ENCODE assay signal across 1 cellular context in genomic region chr2:109632158-109632789, GRCh38.
TF ChIP-seq lines count a peak whose summit lies in the region.

No MANE protein-coding gene starts in this region.

TF ChIP-seq in HepG2, 621 proteins besides CTCF, POLR2A, EP300 and RAD21 (continued from another document and continues in another):
- TF ChIP-seq DZIP1 (CRISPR knock-in tag; IDR thresholded peaks at IDR 0.05), result no peak
- no peak for TF ChIP-seq CENPT (CRISPR knock-in tag; IDR thresholded peaks at IDR 0.05; ENCODE audit: low read depth)
- TF ChIP-seq ZNF441 (CRISPR knock-in tag; IDR thresholded peaks at IDR 0.05; ENCODE audit: borderline replicate concordance), result no peak
- TF ChIP-seq SNAI1 (CRISPR knock-in tag; IDR thresholded peaks at IDR 0.05; ENCODE audit: borderline replicate concordance), result 0 out of 2 replicates have a peak, but pooled peaks have one; percentile 34
- TF ChIP-seq ADNP (CRISPR knock-in tag; IDR thresholded peaks at IDR 0.05), result peak; percentile 90; the same call in 1 of the 2 replicates
- peak; percentile 64 for TF ChIP-seq GATAD1 (CRISPR knock-in tag; IDR thresholded peaks at IDR 0.05)
- no peak for TF ChIP-seq IRF9 (CRISPR knock-in tag; IDR thresholded peaks at IDR 0.05; ENCODE audit: borderline replicate concordance)
- no peak for TF ChIP-seq FOSL1 (CRISPR knock-in tag; IDR thresholded peaks at IDR 0.05; ENCODE audit: borderline replicate concordance)
- no peak for TF ChIP-seq PBX3 (CRISPR knock-in tag; IDR thresholded peaks at IDR 0.05; ENCODE audit: borderline replicate concordance)
- no peak for TF ChIP-seq ZNF33B (CRISPR knock-in tag; IDR thresholded peaks at IDR 0.05)
- TF ChIP-seq ZNF468 (CRISPR knock-in tag; IDR thresholded peaks at IDR 0.05), result no peak
- peak; percentile 46 for TF ChIP-seq ZNF124 (CRISPR knock-in tag; IDR thresholded peaks at IDR 0.05)
- no peak for TF ChIP-seq MBNL3 (CRISPR knock-in tag; conservative IDR thresholded peaks at IDR 0.05)
- TF ChIP-seq NONO (IDR thresholded peaks at IDR 0.05), result no peak
- no peak for TF ChIP-seq NONO (CRISPR knock-in tag; conservative IDR thresholded peaks at IDR 0.05)
- TF ChIP-seq ETV6 (CRISPR knock-in tag; conservative IDR thresholded peaks at IDR 0.05), result no peak
- TF ChIP-seq NFKB2 (CRISPR knock-in tag; IDR thresholded peaks at IDR 0.05; ENCODE audit: borderline replicate concordance), result peak; percentile 32; the same call in 1 of the 2 replicates
- peak; percentile 90; the same call in 1 of the 2 replicates for TF ChIP-seq ZNF292 (CRISPR knock-in tag; IDR thresholded peaks at IDR 0.05; ENCODE audit: borderline replicate concordance, low read depth)
- TF ChIP-seq MTF1 (CRISPR knock-in tag; IDR thresholded peaks at IDR 0.05), result no peak
- peak; percentile 72; the same call in 1 of the 2 replicates for TF ChIP-seq ZNF232 (CRISPR knock-in tag; IDR thresholded peaks at IDR 0.05; ENCODE audit: borderline replicate concordance)
- TF ChIP-seq CERS6 (CRISPR knock-in tag; IDR thresholded peaks at IDR 0.05), result no peak
- no peak for TF ChIP-seq ZNF432 (CRISPR knock-in tag; IDR thresholded peaks at IDR 0.05; ENCODE audit: borderline replicate concordance)
- TF ChIP-seq ZBTB33 (CRISPR knock-in tag; IDR thresholded peaks at IDR 0.05), result peak; percentile 62; the same call in 1 of the 2 replicates
- no peak for TF ChIP-seq ELF4 (CRISPR knock-in tag; IDR thresholded peaks at IDR 0.05; ENCODE audit: borderline replicate concordance)
- TF ChIP-seq SNAPC5 (CRISPR knock-in tag; IDR thresholded peaks at IDR 0.05; ENCODE audit: borderline replicate concordance), result no peak
- peak; percentile 91 for TF ChIP-seq THRA (CRISPR knock-in tag; IDR thresholded peaks at IDR 0.05; ENCODE audit: borderline replicate concordance)
- no peak for TF ChIP-seq ZFP36L2 (CRISPR knock-in tag; IDR thresholded peaks at IDR 0.05)
- peak; percentile 60; the same call in 1 of the 2 replicates for TF ChIP-seq ZNF580 (CRISPR knock-in tag; IDR thresholded peaks at IDR 0.05; ENCODE audit: borderline replicate concordance, low read depth)
- TF ChIP-seq MED8 (CRISPR knock-in tag; IDR thresholded peaks at IDR 0.05; ENCODE audit: insufficient replicate concordance), result peak; percentile 66
- TF ChIP-seq SCMH1 (CRISPR knock-in tag; IDR thresholded peaks at IDR 0.05; ENCODE audit: borderline replicate concordance), result no peak
- TF ChIP-seq ZIK1 (CRISPR knock-in tag; IDR thresholded peaks at IDR 0.05; ENCODE audit: borderline replicate concordance, low read depth), result no peak
- no peak for TF ChIP-seq ZNF639 (CRISPR knock-in tag; conservative IDR thresholded peaks at IDR 0.05)
- TF ChIP-seq RBM39 (IDR thresholded peaks at IDR 0.05; ENCODE audit: low read depth, low read length, poor library complexity, severe bottlenecking), result no peak
- no peak for TF ChIP-seq MTA3 (CRISPR knock-in tag; IDR thresholded peaks at IDR 0.05)
- peak; percentile 33; the same call in 1 of the 2 replicates for TF ChIP-seq ZFP1 (CRISPR knock-in tag; IDR thresholded peaks at IDR 0.05)
- TF ChIP-seq BHLHE40 (IDR thresholded peaks at IDR 0.05; ENCODE audit: low read length), result 0 out of 2 replicates have a peak, but pooled peaks have one; percentile 29
- peak; percentile 84 for TF ChIP-seq ZGPAT (CRISPR knock-in tag; IDR thresholded peaks at IDR 0.05)
- peak; percentile 76 for TF ChIP-seq MAX (IDR thresholded peaks at IDR 0.05)
- no peak for TF ChIP-seq ZNF142 (CRISPR knock-in tag; IDR thresholded peaks at IDR 0.05)
- TF ChIP-seq REXO4 (CRISPR knock-in tag; IDR thresholded peaks at IDR 0.05; ENCODE audit: borderline replicate concordance), result no peak
- no peak for TF ChIP-seq ZNF577 (CRISPR knock-in tag; IDR thresholded peaks at IDR 0.05; ENCODE audit: borderline replicate concordance, low read depth)
- no peak; the same call in 1 of the 2 replicates for TF ChIP-seq ZNF431 (CRISPR knock-in tag; IDR thresholded peaks at IDR 0.05; ENCODE audit: borderline replicate concordance, low read depth)
